ENCODE assay signal across 8 cellular contexts in the genomic region with DNA sequence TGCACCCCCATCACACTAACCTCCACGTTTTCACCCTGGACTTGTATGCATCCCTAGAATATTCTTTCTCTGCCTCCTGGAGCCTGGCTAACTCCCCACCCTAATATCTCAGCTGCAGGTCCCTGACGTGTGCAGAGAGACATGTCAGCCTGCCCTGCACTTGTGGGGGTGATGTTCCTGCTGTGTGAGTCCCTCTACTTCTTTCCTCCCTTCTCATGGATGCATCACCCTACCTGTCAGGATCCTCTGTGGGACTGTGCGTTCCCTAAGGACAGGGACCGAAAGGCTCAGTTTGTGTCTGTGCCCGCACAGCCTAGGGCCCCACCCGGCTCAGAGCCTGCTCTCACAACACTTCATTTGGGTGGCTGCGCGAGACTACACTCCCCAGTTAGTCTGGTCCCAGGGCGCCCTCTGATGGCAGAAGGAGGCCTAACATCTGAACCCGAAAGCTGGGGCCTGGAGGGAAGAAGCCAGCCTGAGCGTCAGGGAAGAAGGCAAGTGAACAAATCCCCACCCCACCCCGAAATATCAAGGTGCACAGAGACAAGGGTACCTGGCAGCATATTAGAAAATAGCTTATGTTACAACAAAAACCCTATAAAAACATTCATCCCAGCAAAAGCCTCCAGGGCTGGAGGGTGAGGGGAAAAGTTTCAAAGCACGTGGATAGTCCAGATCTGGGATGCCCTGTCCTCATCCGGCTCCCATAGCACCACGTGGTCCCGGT. TPM values are rescaled to one million over a fixed set of nuclear protein-coding genes. Genes with fewer than 3 reads are reported as not detected.
A peak's percentile ranks its signal among the peaks of the same experiment; 100 is the strongest.
DNase-seq lines count a peak whose midpoint lies in the region; ATAC-seq and TF ChIP-seq lines count a peak whose summit lies in the region.

No MANE protein-coding gene starts in this region.

- H3K27me3 Mint-ChIP-seq in naive thymus-derived CD8-positive, alpha-beta T cell, result no peaks in the 10 kb centered on the region

- ATAC-seq in esophagus mucosa, result peak; percentile 78
- peak; percentile 66 to 81 for ATAC-seq in naive thymus-derived CD8-positive, alpha-beta T cell

- DNase-seq in NCI-H524 (lab: John Stamatoyannopoulos, UW) (peak; percentile 48 to 79), NCI-H524 treated with DMSO at 0.1 percent for 48 hours (lab: John Stamatoyannopoulos, UW) (no peak), HuH-7.5 (ENCODE audit: low spot score) (peak; percentile 83), activated T-cell treated with anti-CD3 and anti-CD28 coated beads for 4 hours (peak; percentile 98)
- DNase-seq in naive thymus-derived CD8-positive, alpha-beta T cell, result peak; percentile 86 to 98 (median 92)
- DNase-seq in stimulated activated CD8-positive, alpha-beta memory T cell treated with anti-CD3 and anti-CD28 coated beads, Interleukin-7, amount 100 ng/mL, for 4 hours (ENCODE audit: low read depth in 2 of 2), result peak; percentile 82 to 94

- POLR2A ChIA-PET in naive thymus-derived CD8-positive, alpha-beta T cell (lab: Charles Lee), result interaction anchor here (0.6 to 28.3 kb wide), 21 partner anchors 9 to 153 kb away, joined by 3 to 2161 read pairs (median 6); partner anchors contain the start of genes C1orf232, CEP85, SH3BGRL3 and UBXN11

- peaks cover 28 to 70% (median 64%) of the 10 kb centered on the region in 4 donors for H3K4me1 Mint-ChIP-seq in naive thymus-derived CD8-positive, alpha-beta T cell

- H3K36me3 Mint-ChIP-seq in naive thymus-derived CD8-positive, alpha-beta T cell, result peaks cover 8 to 59% (median 16%) of the 10 kb centered on the region in 3 donors

- peak overlapping the region; percentile 79 to 100 (median 94) for H3K4me3 Mint-ChIP-seq in naive thymus-derived CD8-positive, alpha-beta T cell

- no peaks in the 10 kb centered on the region for H3K9me3 Mint-ChIP-seq in naive thymus-derived CD8-positive, alpha-beta T cell

- peak overlapping the region; percentile 87 to 99 (median 94) for H3K27ac Mint-ChIP-seq in naive thymus-derived CD8-positive, alpha-beta T cell

TF ChIP-seq in PFSK-1, 5 proteins besides CTCF, POLR2A, EP300 and RAD21:
- TF ChIP-seq FOXP2 (optimal IDR thresholded peaks at IDR 0.05; ENCODE audit: borderline replicate concordance, extremely low read depth, extremely low read length, insufficient read depth), result peak; percentile 32
- TF ChIP-seq, protein P1, sequence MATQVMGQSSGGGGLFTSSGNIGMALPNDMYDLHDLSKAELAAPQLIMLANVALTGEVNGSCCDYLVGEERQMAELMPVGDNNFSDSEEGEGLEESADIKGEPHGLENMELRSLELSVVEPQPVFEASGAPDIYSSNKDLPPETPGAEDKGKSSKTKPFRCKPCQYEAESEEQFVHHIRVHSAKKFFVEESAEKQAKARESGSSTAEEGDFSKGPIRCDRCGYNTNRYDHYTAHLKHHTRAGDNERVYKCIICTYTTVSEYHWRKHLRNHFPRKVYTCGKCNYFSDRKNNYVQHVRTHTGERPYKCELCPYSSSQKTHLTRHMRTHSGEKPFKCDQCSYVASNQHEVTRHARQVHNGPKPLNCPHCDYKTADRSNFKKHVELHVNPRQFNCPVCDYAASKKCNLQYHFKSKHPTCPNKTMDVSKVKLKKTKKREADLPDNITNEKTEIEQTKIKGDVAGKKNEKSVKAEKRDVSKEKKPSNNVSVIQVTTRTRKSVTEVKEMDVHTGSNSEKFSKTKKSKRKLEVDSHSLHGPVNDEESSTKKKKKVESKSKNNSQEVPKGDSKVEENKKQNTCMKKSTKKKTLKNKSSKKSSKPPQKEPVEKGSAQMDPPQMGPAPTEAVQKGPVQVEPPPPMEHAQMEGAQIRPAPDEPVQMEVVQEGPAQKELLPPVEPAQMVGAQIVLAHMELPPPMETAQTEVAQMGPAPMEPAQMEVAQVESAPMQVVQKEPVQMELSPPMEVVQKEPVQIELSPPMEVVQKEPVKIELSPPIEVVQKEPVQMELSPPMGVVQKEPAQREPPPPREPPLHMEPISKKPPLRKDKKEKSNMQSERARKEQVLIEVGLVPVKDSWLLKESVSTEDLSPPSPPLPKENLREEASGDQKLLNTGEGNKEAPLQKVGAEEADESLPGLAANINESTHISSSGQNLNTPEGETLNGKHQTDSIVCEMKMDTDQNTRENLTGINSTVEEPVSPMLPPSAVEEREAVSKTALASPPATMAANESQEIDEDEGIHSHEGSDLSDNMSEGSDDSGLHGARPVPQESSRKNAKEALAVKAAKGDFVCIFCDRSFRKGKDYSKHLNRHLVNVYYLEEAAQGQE (IDR thresholded peaks at IDR 0.05; ENCODE audit: insufficient read depth in 1 of 2, low read depth in 2 of 2, low read length in 2 of 2), result no peak

RNA-seq across cellular contexts. Expression of gene CD52, which starts 3.7 kb away (rescaled TPM):
- not detected for polyA plus RNA-seq in PFSK-1 (2012; ENCODE audit: insufficient read length, low read depth)
- total RNA-seq in esophagus mucosa, result 7.5 TPM
- total RNA-seq in naive thymus-derived CD8-positive, alpha-beta T cell, result 100 to 1,000 TPM; 772 to 847 TPM
- polyA plus RNA-seq in naive thymus-derived CD8-positive, alpha-beta T cell, result 1,000 to 10,000 TPM; 6,330 to 6,863 (median 6,804) TPM

RNA-seq across cellular contexts. Expression of gene UBXN11, which starts 15.0 kb away (rescaled TPM):
- 8.9 TPM for polyA plus RNA-seq in PFSK-1 (2012; ENCODE audit: insufficient read length, low read depth)
- total RNA-seq in esophagus mucosa, result 7.2 TPM
- 100 to 1,000 TPM; 121 to 129 TPM for total RNA-seq in naive thymus-derived CD8-positive, alpha-beta T cell
- 10 to 100 TPM in 2 of 3 donors, 1 to 10 TPM in 1; 9.1 to 14.7 (median 12.4) TPM for polyA plus RNA-seq in naive thymus-derived CD8-positive, alpha-beta T cell

RNA-seq across cellular contexts. Expression of gene CRYBG2, which starts 32.5 kb away (rescaled TPM):
- polyA plus RNA-seq in PFSK-1 (2012; ENCODE audit: insufficient read length, low read depth), result not detected
- total RNA-seq in esophagus mucosa, result 111 TPM
- total RNA-seq in naive thymus-derived CD8-positive, alpha-beta T cell, result under 1 TPM; 0.74 to 0.75 TPM
- under 1 TPM in 2 of 3 donors, not detected in 1; 0.07 to 0.55 TPM for polyA plus RNA-seq in naive thymus-derived CD8-positive, alpha-beta T cell

RNA-seq across cellular contexts. Expression of gene SH3BGRL3, which starts 41.6 kb away (rescaled TPM):
- polyA plus RNA-seq in PFSK-1 (2012; ENCODE audit: insufficient read length, low read depth), result 129 TPM
- total RNA-seq in esophagus mucosa, result 242 TPM
- total RNA-seq in naive thymus-derived CD8-positive, alpha-beta T cell, result 100 to 1,000 TPM; 250 to 255 TPM
- 100 to 1,000 TPM; 805 to 925 (median 916) TPM for polyA plus RNA-seq in naive thymus-derived CD8-positive, alpha-beta T cell

RNA-seq across cellular contexts. Expression of gene ZNF683, which starts 51.1 kb away (rescaled TPM):
- not detected for polyA plus RNA-seq in PFSK-1 (2012; ENCODE audit: insufficient read length, low read depth)
- not detected for total RNA-seq in esophagus mucosa
- total RNA-seq in naive thymus-derived CD8-positive, alpha-beta T cell, result 1 to 10 TPM; 2.1 to 2.4 TPM
- 1 to 10 TPM in 2 of 3 donors, under 1 TPM in 1; 0.42 to 6.3 (median 3.1) TPM for polyA plus RNA-seq in naive thymus-derived CD8-positive, alpha-beta T cell

Comparison
In these comparisons a context has a peak if more than half of its experiments do, and no peak if none do; other contexts are left out.
1. RNA of gene CD52, which starts 3.7 kb away (total RNA-seq): 772 to 847 TPM in naive thymus-derived CD8-positive, alpha-beta T cell; 7.5 TPM in esophagus mucosa (single experiment); every median in the first group is over 10 times any median in the second.
2. RNA of gene UBXN11, which starts 15.0 kb away (total RNA-seq): 121 to 129 TPM in naive thymus-derived CD8-positive, alpha-beta T cell; 7.2 TPM in esophagus mucosa (single experiment); every median in the first group is over 10 times any median in the second.
3. RNA of gene CRYBG2, which starts 32.5 kb away (total RNA-seq): 111 TPM in esophagus mucosa (single experiment); 0.74 to 0.75 TPM in naive thymus-derived CD8-positive, alpha-beta T cell; every median in the first group is over 10 times any median in the second.